In genomic region chr20:45359069-45359405, GRCh38 we compare ENCODE assay signal across 1 cellular context.
TF ChIP-seq lines count a peak whose summit lies in the region.

No MANE protein-coding gene starts in this region.

TF ChIP-seq in K562, 482 proteins besides CTCF, POLR2A, EP300 and RAD21:
- TF ChIP-seq STAT5A (IDR thresholded peaks at IDR 0.05; ENCODE audit: borderline replicate concordance, low read length) (no peak), ZC3H11A (IDR thresholded peaks at IDR 0.05; ENCODE audit: low read depth, low read length) (no peak), IRF1 (CRISPR knock-in tag; IDR thresholded peaks at IDR 0.05; ENCODE audit: borderline replicate concordance) (no peak), CBFA2T3 (IDR thresholded peaks at IDR 0.05) (no peak), HBP1 (CRISPR knock-in tag; IDR thresholded peaks at IDR 0.05) (no peak), BHLHE40 (IDR thresholded peaks at IDR 0.05; ENCODE audit: low read length) (no peak), U2AF1 (optimal IDR thresholded peaks at IDR 0.05; ENCODE audit: low read depth, low read length) (no peak), PURB (CRISPR knock-in tag; IDR thresholded peaks at IDR 0.05; ENCODE audit: low read depth) (no peak)
